Comparison of ENCODE assay signal across 8 cellular contexts in genomic region chr4:114384629-114385028, GRCh38.
A peak's percentile ranks its signal among the peaks of the same experiment; 100 is the strongest.
DNase-seq lines count a peak whose midpoint lies in the region; ATAC-seq and TF ChIP-seq lines count a peak whose summit lies in the region.

No MANE protein-coding gene starts in this region.

- no peaks in the 10 kb centered on the region for H3K4me1 ChIP-seq in RWPE2 (ENCODE audit: insufficient read depth, poor library complexity, severe bottlenecking)

- no peaks in the 10 kb centered on the region for H3K9me3 ChIP-seq in RWPE2 (ENCODE audit: severe bottlenecking)

- no peak for ATAC-seq in RWPE2 (ENCODE audit: low read depth)
- ATAC-seq in HG02973 (IDR thresholded peaks at IDR 0.05; ENCODE audit: unreplicated experiment), result no peak
- no peak for ATAC-seq in GM18505 (IDR thresholded peaks at IDR 0.05; ENCODE audit: unreplicated experiment)

- in situ Hi-C loops in GM13976 (cut with MboI; ENCODE audit: low sequenced_read_pairs, unreplicated experiment), result loop anchor here (25.0 kb wide), 2 partner anchors 422 to 997 kb away; no protein-coding TSS in a partner anchor

- no peak for TF ChIP-seq POLR2A in GM18505 (IDR thresholded peaks at IDR 0.05; ENCODE audit: borderline replicate concordance, extremely low read depth, insufficient read depth, insufficient read length)

- TF ChIP-seq CTCF in AG04449 (IDR thresholded peaks at IDR 0.05; ENCODE audit: insufficient read depth, low read length, missing control alignments), result peak; percentile 30
- peak; percentile 40 for TF ChIP-seq CTCF in GM13976 (IDR thresholded peaks at IDR 0.05; ENCODE audit: borderline replicate concordance, control extremely low read depth, extremely low read depth, insufficient read depth, missing control alignments)
- peak; percentile 82 for TF ChIP-seq CTCF in RWPE2 (IDR thresholded peaks at IDR 0.05; ENCODE audit: poor library complexity, severe bottlenecking)

- H3K36me3 ChIP-seq in RWPE2 (ENCODE audit: low read depth), result no peaks in the 10 kb centered on the region

- POLR2A ChIA-PET in AG04449 (lab: Yijun Ruan, JAX), result interaction anchor here (0.7 kb wide), 1 partner anchor 1356 kb away, joined by 3 read pairs; no protein-coding TSS in a partner anchor

- no peak overlapping the region for H3K27ac ChIP-seq in RWPE2 (ENCODE audit: poor library complexity, severe bottlenecking)

- H3K4me3 ChIP-seq in AG04449 (ENCODE audit: low read depth, low read length) (no peak overlapping the region), RWPE2 (ENCODE audit: severe bottlenecking) (no peak overlapping the region)

- DNase-seq in AG04449 (ENCODE audit: low read depth, low spot score), result no peak
- DNase-seq in GM13976 (ENCODE audit: low spot score), result no peak
- no peak for DNase-seq in RWPE2 (ENCODE audit: low spot score)
- peak; percentile 52 for DNase-seq in glomerular visceral epithelial cell (ENCODE audit: extremely low spot score)
- no peak for DNase-seq in T1000 (lab: John Stamatoyannopoulos, UW)
- DNase-seq in mesenteric fat pad (ENCODE audit: low spot score), result no peak

- CTCF ChIA-PET in AG04449 (lab: Yijun Ruan, JAX), result interaction anchor here (0.6 to 2.6 kb wide), 46 partner anchors 10 to 1279 kb away, joined by 3 to 52 read pairs (median 4); no protein-coding TSS in a partner anchor

- H3K27me3 ChIP-seq in RWPE2 (ENCODE audit: insufficient read depth, poor library complexity, severe bottlenecking), result no peaks in the 10 kb centered on the region

Comparison
In these comparisons a context has a peak if more than half of its experiments do, and no peak if none do; other contexts are left out.
1. CTCF ChIP-seq: peak in every context shown above with its lines; median percentile 82 in RWPE2; 40 in GM13976; 30 in AG04449.